In genomic region chr4:15501941-15502340, GRCh38 we compare ENCODE assay signal across 33 cellular contexts. TPM values are rescaled to one million over a fixed set of nuclear protein-coding genes. Genes with fewer than 3 reads are reported as not detected.
"Had no signal": no experiment of that assay in that cellular context is flagged by ENCODE, and none has a peak within 500 bp of the region (broad histone marks: within the 10 kb centered on the region; RNA-seq: fewer than 3 reads in every experiment).

No MANE protein-coding gene starts in this region.

- FAIRE-seq: colon, frontal cortex, keratinocyte, pancreas had no signal

- H3K27me3 ChIP-seq: adrenal gland, body of pancreas, pancreas, stomach, thyroid gland, upper lobe of left lung had no signal

- H3K4me3 ChIP-seq: adrenal gland, body of pancreas, pancreas, prostate gland, smooth muscle cell, stomach, thyroid gland, upper lobe of left lung had no signal

- H3K36me3 ChIP-seq: adrenal gland, prostate gland, thyroid gland had no signal

- H3K9me3 ChIP-seq: adrenal gland, body of pancreas, pancreas, prostate gland, thyroid gland, upper lobe of left lung had no signal

- DNase-seq: activated CD4-positive, alpha-beta memory T cell treated with anti-CD3 and anti-CD28 coated beads for 36 hours; activated CD4-positive, alpha-beta T cell treated with anti-CD3 and anti-CD28 coated beads, Interleukin-2, amount 10 ng/mL, durations not matched to agents 24 days and 14 days; activated CD8-positive, alpha-beta memory T cell treated with anti-CD3 and anti-CD28 coated beads, Interleukin-2, amount 50 U/mL, for 4 hours; activated effector memory CD4-positive, alpha-beta T cell treated with anti-CD3 and anti-CD28 coated beads, Interleukin-2, amount 50 U/mL, for 16 hours; activated naive CD4-positive, alpha-beta T cell treated with anti-CD3 and anti-CD28 coated beads for 36 hours; activated naive CD8-positive, alpha-beta T cell treated with anti-CD3 and anti-CD28 coated beads for 36 hours; activated T-cell treated with anti-CD3 and anti-CD28 coated beads, Interleukin-2, amount 50 U/mL, for 1 hour; adrenal gland; aorta; body of pancreas; dermis blood vessel endothelial cell; effector CD4-positive, alpha-beta T cell; left cardiac atrium; mammary epithelial cell; naive B cell; nephron progenitor cell; nucleus accumbens; pancreas; stimulated activated CD4-positive, alpha-beta T cell treated with anti-CD3 and anti-CD28 coated beads, Interleukin-1b, Interleukin-23, amount 100 ng/mL, for 48 hours; stimulated activated CD4-positive, alpha-beta T cell treated with anti-CD3 and anti-CD28 coated beads, Interleukin-4, amount 100 ng/mL, for 4 hours; stimulated activated CD8-positive, alpha-beta memory T cell treated with anti-CD3 and anti-CD28 coated beads, Interleukin-4, amount 100 ng/mL, for 48 hours; stimulated activated naive B cell treated with anti-CD40 and anti-IgM and Interleukin-4, amounts not matched to agents 10 μg/mL and 1 μg/mL and 100 μg/mL, for 72 hours; stomach; thyroid gland; upper lobe of left lung had no signal

- H3K27ac ChIP-seq: adrenal gland, body of pancreas, epithelial cell of prostate, pancreas, prostate gland, stomach, thyroid gland, upper lobe of left lung had no signal

- ATAC-seq: body of pancreas; left cardiac atrium; pancreas; stimulated activated naive B cell treated with anti-CD40 and anti-IgM and Interleukin-4, amounts not matched to agents 10 μg/mL and 1 μg/mL and 100 μg/mL, for 72 hours had no signal

- H3K4me1 ChIP-seq: adrenal gland, body of pancreas, pancreas, prostate gland, stomach had no signal

- H3K4me2 ChIP-seq: smooth muscle cell had no signal

RNA-seq across cellular contexts. Expression of gene CC2D2A, which starts 32.3 kb away (rescaled TPM):
- total RNA-seq: activated CD4-positive, alpha-beta memory T cell treated with anti-CD3 and anti-CD28 coated beads for 36 hours; activated CD4-positive, alpha-beta T cell treated with anti-CD3 and anti-CD28 coated beads, Interleukin-2, amount 10 ng/mL, durations not matched to agents 24 days and 14 days; activated CD8-positive, alpha-beta memory T cell treated with anti-CD3 and anti-CD28 coated beads for 36 hours; activated naive CD4-positive, alpha-beta T cell treated with anti-CD3 and anti-CD28 coated beads for 36 hours; activated naive CD8-positive, alpha-beta T cell treated with anti-CD3 and anti-CD28 coated beads for 36 hours; activated T-helper 1 cell treated with anti-CD3 and anti-CD28 coated beads, Interleukin-12 subunit alpha, Interleukin-12 subunit beta, Interleukin-2, Interleukin-4 antibody, amounts not matched to agents 30 ng/mL and 10 ng/mL and 1 ng/mL, durations not matched to agents 14 hours and 24 hours and 36 hours had no signal
